Comparison of ENCODE assay signal across 19 cellular contexts in the genomic region with DNA sequence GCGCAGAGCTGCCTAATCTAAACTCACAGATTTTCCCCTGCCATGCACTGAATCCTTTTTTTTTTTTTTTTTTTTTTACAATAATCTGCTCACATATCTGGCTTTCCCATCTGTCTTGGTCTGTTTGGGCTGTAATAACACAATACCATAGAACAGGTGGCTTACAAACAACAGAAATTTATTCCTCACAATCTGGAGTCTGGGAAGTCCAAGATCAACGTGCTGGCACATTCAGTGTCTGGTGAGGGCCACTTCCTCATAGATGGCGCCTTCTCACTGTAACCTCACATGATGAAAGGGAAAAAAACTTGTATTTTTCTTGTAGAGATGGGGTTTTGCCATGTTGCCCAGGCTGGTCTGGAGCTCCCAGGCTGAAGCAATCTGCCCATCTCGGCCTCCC. TPM values are rescaled to one million over a fixed set of nuclear protein-coding genes. Genes with fewer than 3 reads are reported as not detected.
DNase-seq lines count a peak whose midpoint lies in the region; ATAC-seq, FAIRE-seq and TF ChIP-seq lines count a peak whose summit lies in the region.
"Had no signal": no experiment of that assay in that cellular context is flagged by ENCODE, and none has a peak within 500 bp of the region (broad histone marks: within the 10 kb centered on the region; RNA-seq: fewer than 3 reads in every experiment).

No MANE protein-coding gene starts in this region.

- no peaks in the 10 kb centered on the region for H3K9me3 Mint-ChIP-seq in activated naive CD8-positive, alpha-beta T cell treated with anti-CD3 and anti-CD28 coated beads for 36 hours

- H3K9me1 ChIP-seq in K562 (ENCODE audit: control insufficient read depth, insufficient read depth, low read length), result no peaks in the 10 kb centered on the region

- H3K27ac Mint-ChIP-seq in activated naive CD8-positive, alpha-beta T cell treated with anti-CD3 and anti-CD28 coated beads for 36 hours, result no peak overlapping the region

- DNase-seq in HL-60 (ENCODE audit: low read depth in 1 of 2, low spot score in 1 of 2) (peak in 1 of 2 experiments; percentile 29), NCI-H524 (lab: John Stamatoyannopoulos, UW) (peak; percentile 70 to 90), K562 (ENCODE audit: extremely low read depth in 1 of 4, low spot score in 3 of 4) (no peak), sciatic nerve (ENCODE audit: low spot score) (peak; percentile 18)
- DNase-seq in activated naive CD8-positive, alpha-beta T cell treated with anti-CD3 and anti-CD28 coated beads for 36 hours, result no peak
- no peak for DNase-seq in activated naive CD4-positive, alpha-beta T cell (lab: John Stamatoyannopoulos, UW)
- no peak for DNase-seq in stimulated activated naive CD4-positive, alpha-beta T cell (lab: John Stamatoyannopoulos, UW)
- DNase-seq: BE2C; DND-41; KBM-7; NCI-H1694; NCI-H2081; NCI-H446; NCI-H748 treated with DMSO at 0.1 percent for 48 hours; NK-92 treated with Interleukin-12 subunit alpha and Interleukin-12 subunit beta, amount 100 ng/mL, for 24 hours had no signal

- BruUV-seq in K562 (replicated peaks; lab: Mats Ljungman, UMichigan), result no TSS peak

- no peaks in the 10 kb centered on the region for H3K27me3 Mint-ChIP-seq in activated naive CD8-positive, alpha-beta T cell treated with anti-CD3 and anti-CD28 coated beads for 36 hours

- H3K4me2 ChIP-seq in K562 (ENCODE audit: insufficient read depth, low read length), result no peak overlapping the region

- H3K27ac ChIP-seq in HL-60 (replicated peaks), result peak overlapping the region; percentile 72; the same call in 1 of the 2 replicates
- H3K27ac ChIP-seq in K562 (ENCODE audit: extremely low read depth, low read depth, low read length), result no peak overlapping the region

- no peak for ATAC-seq in K562
- no peak for ATAC-seq in sciatic nerve
- no peak for ATAC-seq in GM21619 (IDR thresholded peaks at IDR 0.05; ENCODE audit: unreplicated experiment)
- ATAC-seq: HCT116 had no signal

- no peaks in the 10 kb centered on the region for H3K36me3 Mint-ChIP-seq in activated naive CD8-positive, alpha-beta T cell treated with anti-CD3 and anti-CD28 coated beads for 36 hours

- POLR2A ChIA-PET in K562 (lab: Yijun Ruan, JAX), result interaction anchor here (0.5 kb wide), 1 partner anchor 189 kb away, joined by 3 read pairs; no protein-coding TSS in a partner anchor

- H3K4me3 ChIP-seq in HL-60 (replicated peaks; ENCODE audit: insufficient read depth, low read length) (no peak overlapping the region), K562 (no peak overlapping the region)

- no peaks in the 10 kb centered on the region for H3K79me2 ChIP-seq in K562 (ENCODE audit: control insufficient read depth, insufficient read depth, low read length)

- 4% methylated on average over 4 of the region's 4 CpGs for WGBS in K562 (ENCODE audit: insufficient coverage, low coverage, missing lambda C conversion rate)

- no peaks in the 10 kb centered on the region for H4K20me1 ChIP-seq in K562 (replicated peaks; ENCODE audit: control insufficient read depth, insufficient read depth, low read length)

- H3K9ac ChIP-seq in K562 (ENCODE audit: insufficient read depth in 1 of 2, low read depth in 2 of 2, low read length in 2 of 2), result no peak overlapping the region

- intact Hi-C loops in K562 (cut with micrococcal nuclease), result loop anchor here (10.0 kb wide), 1 partner anchor 404 kb away; no protein-coding TSS in a partner anchor
- intact Hi-C loops in sciatic nerve (cut with DNase I), result no loop called here

- no peak for TF ChIP-seq RAD21 in K562 (CRISPR knock-in tag; conservative IDR thresholded peaks at IDR 0.05 in 1 of 2, IDR thresholded peaks at IDR 0.05 in 1 of 2)

- in situ Hi-C loops in K562 (cut with MboI), result no loop called here

- H3K36me3 ChIP-seq in K562 (ENCODE audit: control insufficient read depth, insufficient read depth, low read length), result no peaks in the 10 kb centered on the region
- H3K36me3 ChIP-seq: BE2C had no signal

- no peaks in the 10 kb centered on the region for H3K9me3 ChIP-seq in K562 (replicated peaks; ENCODE audit: control insufficient read depth, insufficient read depth, low read depth, low read length)
- H3K9me3 ChIP-seq: BE2C had no signal

- CTCF ChIA-PET in K562 (lab: Yijun Ruan, JAX; ENCODE audit: low intra/inter-chr PET ratio), result no interaction called here

- no peak for TF ChIP-seq POLR2A in K562 (conservative IDR thresholded peaks at IDR 0.05)

- peaks cover 13% of the 10 kb centered on the region for H3K4me1 Mint-ChIP-seq in activated naive CD8-positive, alpha-beta T cell treated with anti-CD3 and anti-CD28 coated beads for 36 hours

- TF ChIP-seq EP300 in K562 (IDR thresholded peaks at IDR 0.05; ENCODE audit: low read length), result no peak

- FAIRE-seq in K562 (lab: Jason Lieb, UNC), result no peak
- FAIRE-seq: H1, RCC 7860 had no signal

- no peaks in the 10 kb centered on the region; a peak in 1 of 5 replicates for H3K4me1 ChIP-seq in K562 (replicated peaks in 1 of 2; ENCODE audit: control insufficient read depth in 2 of 2, insufficient read depth in 2 of 2, low read length in 2 of 2)
- H3K4me1 ChIP-seq: BE2C had no signal

- no peak overlapping the region for H2AFZ ChIP-seq in K562 (ENCODE audit: low read depth, low read length)

- no peak for TF ChIP-seq CTCF in HL-60 (IDR thresholded peaks at IDR 0.05; ENCODE audit: insufficient read depth, low read length)
- TF ChIP-seq CTCF in K562 (IDR thresholded peaks at IDR 0.05 in 2 of 3, conservative IDR thresholded peaks at IDR 0.05 in 1 of 3; ENCODE audit: insufficient read depth in 2 of 3, low read depth in 1 of 3, low read length in 3 of 3), result no peak

- no peak overlapping the region for H3K4me3 Mint-ChIP-seq in activated naive CD8-positive, alpha-beta T cell treated with anti-CD3 and anti-CD28 coated beads for 36 hours

- H3K27me3 ChIP-seq in HL-60 (ENCODE audit: insufficient read depth, poor library complexity, severe bottlenecking) (no peaks in the 10 kb centered on the region), K562 (ENCODE audit: control insufficient read depth in 2 of 2, insufficient read depth in 2 of 2, low read length in 2 of 2) (peaks cover 15 to 31% of the 10 kb centered on the region in 2 experiments)
- H3K27me3 ChIP-seq: BE2C had no signal

TF ChIP-seq in K562, 482 proteins besides CTCF, POLR2A, EP300 and RAD21:
- TF ChIP-seq ZNF507 (tag; conservative IDR thresholded peaks at IDR 0.05), result no peak
- TF ChIP-seq, protein P1, sequence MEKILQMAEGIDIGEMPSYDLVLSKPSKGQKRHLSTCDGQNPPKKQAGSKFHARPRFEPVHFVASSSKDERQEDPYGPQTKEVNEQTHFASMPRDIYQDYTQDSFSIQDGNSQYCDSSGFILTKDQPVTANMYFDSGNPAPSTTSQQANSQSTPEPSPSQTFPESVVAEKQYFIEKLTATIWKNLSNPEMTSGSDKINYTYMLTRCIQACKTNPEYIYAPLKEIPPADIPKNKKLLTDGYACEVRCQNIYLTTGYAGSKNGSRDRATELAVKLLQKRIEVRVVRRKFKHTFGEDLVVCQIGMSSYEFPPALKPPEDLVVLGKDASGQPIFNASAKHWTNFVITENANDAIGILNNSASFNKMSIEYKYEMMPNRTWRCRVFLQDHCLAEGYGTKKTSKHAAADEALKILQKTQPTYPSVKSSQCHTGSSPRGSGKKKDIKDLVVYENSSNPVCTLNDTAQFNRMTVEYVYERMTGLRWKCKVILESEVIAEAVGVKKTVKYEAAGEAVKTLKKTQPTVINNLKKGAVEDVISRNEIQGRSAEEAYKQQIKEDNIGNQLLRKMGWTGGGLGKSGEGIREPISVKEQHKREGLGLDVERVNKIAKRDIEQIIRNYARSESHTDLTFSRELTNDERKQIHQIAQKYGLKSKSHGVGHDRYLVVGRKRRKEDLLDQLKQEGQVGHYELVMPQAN (IDR thresholded peaks at IDR 0.05; ENCODE audit: borderline replicate concordance), result no peak
- no peak for TF ChIP-seq ARNT (IDR thresholded peaks at IDR 0.05)
- TF ChIP-seq STAT5A (IDR thresholded peaks at IDR 0.05; ENCODE audit: borderline replicate concordance, low read length), result no peak
- TF ChIP-seq ZEB2 (IDR thresholded peaks at IDR 0.05), result no peak
- TF ChIP-seq ZNF133 (CRISPR knock-in tag; IDR thresholded peaks at IDR 0.05), result no peak
- peak; percentile 51; the same call in 1 of the 2 replicates for TF ChIP-seq SPI1 (IDR thresholded peaks at IDR 0.05; ENCODE audit: borderline replicate concordance, low read depth, low read length)
TF ChIP-seq in K562: peak in this region for 1.

RNA-seq across cellular contexts. Expression of a gene that starts 13.0 kb away (rescaled TPM):
- 139 and 225 TPM in 2 replicates for total RNA-seq in K562 (2011; cell fraction: chromatin; rRNA removed; ENCODE audit: low replicate concordance)
- total RNA-seq in K562 (2011; cell fraction: nucleolus; rRNA removed), result 160 and 161 TPM in 2 replicates
- 144 and 147 TPM in 2 replicates for total RNA-seq in K562 (2011; cell fraction: nucleoplasm; rRNA removed)
- total RNA-seq in K562 (2014; rRNA removed) (300 and 416 TPM in 2 replicates), K562 (2014; rRNA removed; fragmentation: Illumina TruSeq; extraction: Trizol) (187 and 203 TPM in 2 replicates), K562 (2015; rRNA removed; fragmentation: Illumina TruSeq; extraction: Trizol) (216 and 225 TPM in 2 replicates), K562 (2021) (245 and 279 TPM in 2 replicates), sciatic nerve (85.2 TPM)
- polyA plus RNA-seq in K562 (2011; rRNA removed) (250 and 286 TPM in 2 replicates), K562 (2014; fragmentation: Illumina TruSeq; extraction: Trizol) (262 and 306 TPM in 2 replicates), K562 (2014; fragmentation: Nextera tagmentation; extraction: Ambion mirVana) (100 to 1,000 TPM; 121 to 211 TPM), K562 (2014; rRNA removed) (272 and 273 TPM in 2 replicates)
- polyA plus RNA-seq in K562 (2011; cell fraction: cytosol; rRNA removed), result 274 and 360 TPM in 2 replicates
- 178 and 198 TPM in 2 replicates for polyA plus RNA-seq in K562 (2011; cell fraction: nucleus; rRNA removed)
- 145 and 231 TPM in 2 replicates for polyA plus RNA-seq in K562 (2012)
- 294 and 321 TPM in 2 replicates for polyA minus RNA-seq in K562 (2011; rRNA and poly(A)+ RNA removed)
- 158 and 169 TPM in 2 replicates for polyA minus RNA-seq in K562 (2011; cell fraction: cytosol; rRNA and poly(A)+ RNA removed)
- polyA minus RNA-seq in K562 (2011; cell fraction: nucleus; rRNA and poly(A)+ RNA removed), result 96.9 and 122 TPM in 2 replicates
- total RNA-seq in activated naive CD8-positive, alpha-beta T cell treated with anti-CD3 and anti-CD28 coated beads for 36 hours, result 100 to 1,000 TPM; 226 to 228 TPM

Comparison
In these comparisons a context has a peak if more than half of its experiments do, and no peak if none do; other contexts are left out.
1. DNase-seq: peak in NCI-H524 (2 of 2) and sciatic nerve (single experiment); none in K562 (0 of 4), activated naive CD8-positive, alpha-beta T cell treated with anti-CD3 and anti-CD28 coated beads for 36 hours (single experiment), activated naive CD4-positive, alpha-beta T cell (0 of 4) and stimulated activated naive CD4-positive, alpha-beta T cell (0 of 6).